18 cellular contexts compared by ENCODE assay signal in the genomic region with DNA sequence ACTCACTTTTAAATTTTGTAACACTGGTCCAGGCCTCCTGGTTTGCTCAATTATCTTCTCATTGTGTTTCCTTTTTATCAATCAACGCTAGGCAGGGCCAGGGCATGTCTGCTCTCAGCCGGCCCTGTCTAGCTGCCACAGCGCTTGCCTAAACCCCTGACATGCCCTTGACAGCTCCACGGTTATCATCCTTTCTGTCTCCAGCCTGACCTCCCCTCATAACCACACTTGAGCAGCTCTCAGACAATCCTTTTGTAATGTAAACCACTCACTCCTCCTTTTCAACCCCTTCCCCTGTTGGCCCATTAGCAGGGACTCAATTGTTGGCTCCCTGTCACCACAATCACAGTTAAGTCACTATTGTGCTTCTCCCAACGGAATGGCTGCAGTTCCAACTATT.
DNase-seq lines count a peak whose midpoint lies in the region; ATAC-seq and TF ChIP-seq lines count a peak whose summit lies in the region.
"Had no signal": no experiment of that assay in that cellular context is flagged by ENCODE, and none has a peak within 500 bp of the region (broad histone marks: within the 10 kb centered on the region; RNA-seq: fewer than 3 reads in every experiment).

No MANE protein-coding gene starts in this region.

- no peaks in the 10 kb centered on the region for H3K9me3 Mint-ChIP-seq in CD4-positive, CD25-positive, alpha-beta regulatory T cell
- no peaks in the 10 kb centered on the region for H3K9me3 Mint-ChIP-seq in mesothelial cell of epicardium
- H3K9me3 Mint-ChIP-seq: activated naive CD4-positive, alpha-beta T cell treated with anti-CD3 and anti-CD28 coated beads for 36 hours had no signal

- DNase-seq in CD4-positive, CD25-positive, alpha-beta regulatory T cell, result no peak
- DNase-seq in NCI-H1092 (lab: John Stamatoyannopoulos, UW), result peak; percentile 86
- peak; percentile 80 for DNase-seq in NCI-H345 (lab: John Stamatoyannopoulos, UW)
- peak in 1 of 3 donors; percentile 17 for DNase-seq in right cardiac atrium
- no peak for DNase-seq in mesothelial cell of epicardium (ENCODE audit: low spot score in 2 of 2, unreplicated experiment in 2 of 2)
- no peak for DNase-seq in medulla oblongata (ENCODE audit: extremely low spot score)
- DNase-seq: activated CD4-positive, alpha-beta T cell treated with anti-CD3 and anti-CD28 coated beads for 1 hour; activated CD8-positive, alpha-beta memory T cell treated with anti-CD3 and anti-CD28 coated beads, Interleukin-2, amount 50 U/mL, for 4 hours; activated naive CD4-positive, alpha-beta T cell treated with anti-CD3 and anti-CD28 coated beads for 36 hours; Calu3; hypothalamus; KBM-7; natural killer cell; NCI-H1694; SIG-M5 had no signal

- H3K36me3 Mint-ChIP-seq in CD4-positive, CD25-positive, alpha-beta regulatory T cell, result no peaks in the 10 kb centered on the region
- no peaks in the 10 kb centered on the region for H3K36me3 Mint-ChIP-seq in mesothelial cell of epicardium
- H3K36me3 Mint-ChIP-seq: natural killer cell had no signal

- H3K9me3 ChIP-seq in CD4-positive, CD25-positive, alpha-beta regulatory T cell (ENCODE audit: control insufficient read depth in 2 of 2, low read length in 2 of 2), result no peaks in the 10 kb centered on the region
- H3K9me3 ChIP-seq in right cardiac atrium (ENCODE audit: control insufficient read depth, low read length), result no peaks in the 10 kb centered on the region

- H3K4me3 ChIP-seq in CD4-positive, CD25-positive, alpha-beta regulatory T cell (ENCODE audit: low read depth, low read length), result no peak overlapping the region
- no peak overlapping the region for H3K4me3 ChIP-seq in right cardiac atrium (ENCODE audit: low read length)

- WGBS in right cardiac atrium, result 34% methylated on average over 5 of the region's 5 CpGs

- no peak for ATAC-seq in CD4-positive, CD25-positive, alpha-beta regulatory T cell (ENCODE audit: low read depth in 2 of 2)
- peak; percentile 75 to 83 for ATAC-seq in right cardiac atrium
- no peak for ATAC-seq in HG03196 (IDR thresholded peaks at IDR 0.05; ENCODE audit: unreplicated experiment)
- ATAC-seq in HG02885 (IDR thresholded peaks at IDR 0.05; ENCODE audit: poor library complexity, unreplicated experiment), result no peak
- ATAC-seq: natural killer cell had no signal

- H3K4me1 ChIP-seq in CD4-positive, CD25-positive, alpha-beta regulatory T cell (ENCODE audit: control insufficient read depth, insufficient read depth, low read length, poor library complexity, severe bottlenecking), result peaks cover 65% of the 10 kb centered on the region
- peaks cover 4% of the 10 kb centered on the region for H3K4me1 ChIP-seq in right cardiac atrium (ENCODE audit: control insufficient read depth, insufficient read depth, low read length)

- intact Hi-C loops in right cardiac atrium (cut with DNase I), result no loop called here

- no peaks in the 10 kb centered on the region for H3K27me3 Mint-ChIP-seq in CD4-positive, CD25-positive, alpha-beta regulatory T cell
- no peaks in the 10 kb centered on the region for H3K27me3 Mint-ChIP-seq in mesothelial cell of epicardium (ENCODE audit: low read depth)

- peak overlapping the region; percentile 4 to 92 (median 40) for H3K4me3 Mint-ChIP-seq in CD4-positive, CD25-positive, alpha-beta regulatory T cell
- H3K4me3 Mint-ChIP-seq in mesothelial cell of epicardium, result no peak overlapping the region
- H3K4me3 Mint-ChIP-seq: activated naive CD4-positive, alpha-beta T cell treated with anti-CD3 and anti-CD28 coated beads for 36 hours; natural killer cell had no signal

- peak overlapping the region; percentile 86 to 96 (median 96) for H3K27ac Mint-ChIP-seq in CD4-positive, CD25-positive, alpha-beta regulatory T cell
- H3K27ac Mint-ChIP-seq in mesothelial cell of epicardium, result no peak overlapping the region
- H3K27ac Mint-ChIP-seq: activated naive CD4-positive, alpha-beta T cell treated with anti-CD3 and anti-CD28 coated beads for 36 hours; natural killer cell had no signal

- H3K36me3 ChIP-seq in CD4-positive, CD25-positive, alpha-beta regulatory T cell (ENCODE audit: control insufficient read depth, insufficient read depth, low read length), result no peaks in the 10 kb centered on the region

- peak overlapping the region; percentile 87 for H3K27ac ChIP-seq in CD4-positive, CD25-positive, alpha-beta regulatory T cell (ENCODE audit: insufficient read depth, low read length, poor library complexity, severe bottlenecking)
- peak overlapping the region; percentile 2 for H3K27ac ChIP-seq in right cardiac atrium (ENCODE audit: low read length)
- H3K27ac ChIP-seq: HL-60 had no signal

- H3K4me1 Mint-ChIP-seq in CD4-positive, CD25-positive, alpha-beta regulatory T cell, result peaks cover 60 to 97% (median 70%) of the 10 kb centered on the region in 4 donors
- H3K4me1 Mint-ChIP-seq in mesothelial cell of epicardium, result no peaks in the 10 kb centered on the region

- no peak for TF ChIP-seq CTCF in mesothelial cell of epicardium (IDR thresholded peaks at IDR 0.05; ENCODE audit: unreplicated experiment)

- no peaks in the 10 kb centered on the region for H3K27me3 ChIP-seq in CD4-positive, CD25-positive, alpha-beta regulatory T cell (ENCODE audit: control insufficient read depth, insufficient read depth, low read length)
- H3K27me3 ChIP-seq in right cardiac atrium (ENCODE audit: control insufficient read depth, insufficient read depth), result no peaks in the 10 kb centered on the region

Comparison
In these comparisons a context has a peak if more than half of its experiments do, and no peak if none do; other contexts are left out.
1. ATAC-seq: peak in right cardiac atrium (2 of 2); none in CD4-positive, CD25-positive, alpha-beta regulatory T cell (0 of 2), HG03196 (single experiment) and HG02885 (single experiment).
2. DNase-seq: peak in NCI-H1092 (single experiment) and NCI-H345 (single experiment); none in CD4-positive, CD25-positive, alpha-beta regulatory T cell (0 of 3), mesothelial cell of epicardium (0 of 2) and medulla oblongata (single experiment).